Comparison of ENCODE assay signal across 9 cellular contexts in genomic region chr2:219325136-219325535, GRCh38. TPM values are rescaled to one million over a fixed set of nuclear protein-coding genes. Genes with fewer than 3 reads are reported as not detected.
"Had no signal": no experiment of that assay in that cellular context is flagged by ENCODE, and none has a peak within 500 bp of the region (broad histone marks: within the 10 kb centered on the region; RNA-seq: fewer than 3 reads in every experiment).

No MANE protein-coding gene starts in this region.

- ATAC-seq: HepG2, K562 had no signal

- H3K27ac ChIP-seq: HL-60 had no signal

- H3K4me3 ChIP-seq: K562 had no signal

- FAIRE-seq: HepG2, K562 had no signal

- DNase-seq: IMR-90, KBM-7, KG1 had no signal

RNA-seq across cellular contexts. Expression of gene RESP18, which starts 7.4 kb away (rescaled TPM):
- total RNA-seq: HepG2, HT-29, HT1080, IMR-90, K562 had no signal
- polyA plus RNA-seq: HepG2, IgD-negative memory B cell, IMR-90, K562 had no signal

RNA-seq across cellular contexts. Expression of gene PTPRN, which starts 15.9 kb away (rescaled TPM):
- total RNA-seq: HepG2, HT-29 had no signal
- polyA plus RNA-seq: IgD-negative memory B cell had no signal
